In genomic region chr2:75800456-75800855, GRCh38 we compare ENCODE assay signal across 14 cellular contexts.
DNase-seq lines count a peak whose midpoint lies in the region; ATAC-seq and TF ChIP-seq lines count a peak whose summit lies in the region.
"Had no signal": no experiment of that assay in that cellular context is flagged by ENCODE, and none has a peak within 500 bp of the region (broad histone marks: within the 10 kb centered on the region; RNA-seq: fewer than 3 reads in every experiment).

No MANE protein-coding gene starts in this region.

- DNase-seq in NOMO-1 treated with dmso at 0.1 percent for 144 hours (lab: John Stamatoyannopoulos, UW; ENCODE audit: unreplicated experiment) (no peak), NCI-H2171 (lab: John Stamatoyannopoulos, UW) (no peak), cardiac septum (ENCODE audit: low spot score) (no peak), kidney tubule cell (ENCODE audit: low spot score) (no peak)
- DNase-seq: activated CD4-positive, CD25-positive, alpha-beta regulatory T cell; activated T-cell treated with anti-CD3 and anti-CD28 coated beads, Interleukin-2, amount 50 U/mL, for 48 hours; CD4-positive, alpha-beta T cell; head of caudate nucleus; stimulated activated CD4-positive, alpha-beta T cell treated with anti-CD3 and anti-CD28 coated beads, Interleukin-1b, Interleukin-23, amount 100 ng/mL, for 48 hours; stimulated activated naive CD4-positive, alpha-beta T cell treated with Interleukin-2 at 50 U/mL for 16 hours had no signal

- ATAC-seq in GM18868 (IDR thresholded peaks at IDR 0.05; ENCODE audit: unreplicated experiment) (peak; percentile 85), GM21447 (IDR thresholded peaks at IDR 0.05; ENCODE audit: unreplicated experiment) (peak; percentile 74), HG02973 (IDR thresholded peaks at IDR 0.05; ENCODE audit: unreplicated experiment) (peak; percentile 87)

- no peaks in the 10 kb centered on the region for H3K79me2 ChIP-seq in KMS-11 (ENCODE audit: insufficient read depth, low read depth)

- H2AFZ ChIP-seq in KMS-11 (ENCODE audit: low read depth): peak overlapping the region; percentile 59; the same call in 1 of the 2 replicates

- no peak for TF ChIP-seq CTCF in KMS-11 (conservative IDR thresholded peaks at IDR 0.05; ENCODE audit: low read depth, low read length)

- H3K4me2 ChIP-seq in KMS-11: peak overlapping the region; percentile 92

- no peaks in the 10 kb centered on the region for H3K27me3 ChIP-seq in KMS-11 (ENCODE audit: insufficient read depth, low read depth)

- H3K4me3 ChIP-seq in KMS-11 (IDR thresholded peaks at IDR 0.05; ENCODE audit: insufficient read depth, low read depth, low read length): no peak overlapping the region

- intact Hi-C loops in cardiac septum (cut with DNase I): no loop called here

- H3K27ac ChIP-seq in KMS-11: peak overlapping the region; percentile 94

- peak overlapping the region; percentile 49; the same call in 1 of the 2 replicates for H3K9ac ChIP-seq in KMS-11

- H3K36me3 ChIP-seq in KMS-11 (ENCODE audit: insufficient read depth): no peaks in the 10 kb centered on the region

- no peaks in the 10 kb centered on the region for H4K20me1 ChIP-seq in KMS-11 (ENCODE audit: insufficient read depth)

- peaks cover 64% of the 10 kb centered on the region for H3K4me1 ChIP-seq in KMS-11 (ENCODE audit: low read depth, poor library complexity, severe bottlenecking)
